1 cellular context compared by ENCODE assay signal in the genomic region with DNA sequence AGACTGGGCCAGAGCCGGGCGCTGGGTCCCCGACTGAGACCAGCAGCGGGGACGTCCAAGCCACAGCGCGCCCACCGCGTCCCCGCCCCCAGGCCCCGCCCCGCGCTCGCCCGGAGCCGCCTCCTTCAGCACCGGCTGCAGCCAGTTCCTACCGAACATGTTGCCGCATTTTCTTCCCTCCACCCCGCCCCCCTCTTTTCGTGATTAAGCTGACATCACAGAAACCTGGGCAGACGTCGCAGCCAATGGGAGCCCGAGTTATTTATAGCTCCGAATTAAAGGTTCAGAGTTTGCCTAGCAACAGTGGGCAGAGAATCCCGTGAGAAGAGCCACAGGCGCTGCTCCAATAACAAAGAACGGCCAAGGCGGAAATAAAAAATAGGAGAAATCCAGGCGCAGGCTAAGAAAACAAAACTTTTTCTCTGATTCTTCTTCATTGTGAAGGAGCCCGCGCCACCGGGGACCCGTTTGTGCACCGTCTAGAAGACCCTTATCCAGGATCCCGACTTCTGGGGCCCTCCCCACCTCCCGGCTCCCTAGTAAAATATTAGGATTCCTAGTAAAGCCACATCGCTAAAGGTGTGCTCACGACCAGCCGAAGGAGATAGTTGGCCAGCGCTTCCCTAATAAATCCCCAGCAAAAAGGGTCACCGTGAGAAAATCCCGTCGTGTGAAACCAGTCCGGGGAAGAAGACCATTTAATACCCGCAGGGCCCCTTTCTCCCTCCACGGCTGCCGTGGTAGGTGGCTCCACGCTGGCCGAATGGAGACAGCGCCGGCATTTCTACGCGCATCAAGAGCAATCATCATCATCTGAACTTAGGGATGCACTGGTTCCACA.
A peak's percentile ranks its signal among the peaks of the same experiment; 100 is the strongest.
TF ChIP-seq lines count a peak whose summit lies in the region.

No MANE protein-coding gene starts in this region.

TF ChIP-seq in HepG2, 621 proteins besides CTCF, POLR2A, EP300 and RAD21 (continued from another document and continues in another):
- TF ChIP-seq, protein P1, sequence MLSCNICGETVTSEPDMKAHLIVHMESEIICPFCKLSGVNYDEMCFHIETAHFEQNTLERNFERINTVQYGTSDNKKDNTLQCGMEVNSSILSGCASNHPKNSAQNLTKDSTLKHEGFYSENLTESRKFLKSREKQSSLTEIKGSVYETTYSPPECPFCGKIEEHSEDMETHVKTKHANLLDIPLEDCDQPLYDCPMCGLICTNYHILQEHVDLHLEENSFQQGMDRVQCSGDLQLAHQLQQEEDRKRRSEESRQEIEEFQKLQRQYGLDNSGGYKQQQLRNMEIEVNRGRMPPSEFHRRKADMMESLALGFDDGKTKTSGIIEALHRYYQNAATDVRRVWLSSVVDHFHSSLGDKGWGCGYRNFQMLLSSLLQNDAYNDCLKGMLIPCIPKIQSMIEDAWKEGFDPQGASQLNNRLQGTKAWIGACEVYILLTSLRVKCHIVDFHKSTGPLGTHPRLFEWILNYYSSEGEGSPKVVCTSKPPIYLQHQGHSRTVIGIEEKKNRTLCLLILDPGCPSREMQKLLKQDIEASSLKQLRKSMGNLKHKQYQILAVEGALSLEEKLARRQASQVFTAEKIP (CRISPR knock-in tag; IDR thresholded peaks at IDR 0.05; ENCODE audit: borderline replicate concordance) = no peak
- no peak for TF ChIP-seq NBN (conservative IDR thresholded peaks at IDR 0.05)
- TF ChIP-seq ZFAT (CRISPR knock-in tag; conservative IDR thresholded peaks at IDR 0.05) = no peak
- TF ChIP-seq SP140L (CRISPR knock-in tag; IDR thresholded peaks at IDR 0.05; ENCODE audit: borderline replicate concordance) = no peak
- TF ChIP-seq RBM39 (IDR thresholded peaks at IDR 0.05; ENCODE audit: low read depth, low read length, poor library complexity, severe bottlenecking) = peak; percentile 45
- TF ChIP-seq SIX1 (CRISPR knock-in tag; IDR thresholded peaks at IDR 0.05; ENCODE audit: borderline replicate concordance) = no peak
- TF ChIP-seq RELA (CRISPR knock-in tag; IDR thresholded peaks at IDR 0.05) = no peak
- TF ChIP-seq KLF6 (CRISPR knock-in tag; IDR thresholded peaks at IDR 0.05) = 0 out of 2 replicates have a peak, but pooled peaks have one; percentile 15
- TF ChIP-seq, protein P2, sequence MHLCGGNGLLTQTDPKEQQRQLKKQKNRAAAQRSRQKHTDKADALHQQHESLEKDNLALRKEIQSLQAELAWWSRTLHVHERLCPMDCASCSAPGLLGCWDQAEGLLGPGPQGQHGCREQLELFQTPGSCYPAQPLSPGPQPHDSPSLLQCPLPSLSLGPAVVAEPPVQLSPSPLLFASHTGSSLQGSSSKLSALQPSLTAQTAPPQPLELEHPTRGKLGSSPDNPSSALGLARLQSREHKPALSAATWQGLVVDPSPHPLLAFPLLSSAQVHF (CRISPR knock-in tag; IDR thresholded peaks at IDR 0.05) = no peak
- TF ChIP-seq, protein P3, sequence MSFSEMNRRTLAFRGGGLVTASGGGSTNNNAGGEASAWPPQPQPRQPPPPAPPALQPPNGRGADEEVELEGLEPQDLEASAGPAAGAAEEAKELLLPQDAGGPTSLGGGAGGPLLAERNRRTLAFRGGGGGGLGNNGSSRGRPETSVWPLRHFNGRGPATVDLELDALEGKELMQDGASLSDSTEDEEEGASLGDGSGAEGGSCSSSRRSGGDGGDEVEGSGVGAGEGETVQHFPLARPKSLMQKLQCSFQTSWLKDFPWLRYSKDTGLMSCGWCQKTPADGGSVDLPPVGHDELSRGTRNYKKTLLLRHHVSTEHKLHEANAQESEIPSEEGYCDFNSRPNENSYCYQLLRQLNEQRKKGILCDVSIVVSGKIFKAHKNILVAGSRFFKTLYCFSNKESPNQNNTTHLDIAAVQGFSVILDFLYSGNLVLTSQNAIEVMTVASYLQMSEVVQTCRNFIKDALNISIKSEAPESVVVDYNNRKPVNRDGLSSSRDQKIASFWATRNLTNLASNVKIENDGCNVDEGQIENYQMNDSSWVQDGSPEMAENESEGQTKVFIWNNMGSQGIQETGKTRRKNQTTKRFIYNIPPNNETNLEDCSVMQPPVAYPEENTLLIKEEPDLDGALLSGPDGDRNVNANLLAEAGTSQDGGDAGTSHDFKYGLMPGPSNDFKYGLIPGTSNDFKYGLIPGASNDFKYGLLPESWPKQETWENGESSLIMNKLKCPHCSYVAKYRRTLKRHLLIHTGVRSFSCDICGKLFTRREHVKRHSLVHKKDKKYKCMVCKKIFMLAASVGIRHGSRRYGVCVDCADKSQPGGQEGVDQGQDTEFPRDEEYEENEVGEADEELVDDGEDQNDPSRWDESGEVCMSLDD (CRISPR knock-in tag; IDR thresholded peaks at IDR 0.05; ENCODE audit: borderline replicate concordance) = no peak
- TF ChIP-seq ZNF550 (CRISPR knock-in tag; IDR thresholded peaks at IDR 0.05; ENCODE audit: borderline replicate concordance) = no peak
- TF ChIP-seq THAP11 (CRISPR knock-in tag; IDR thresholded peaks at IDR 0.05) = no peak
- TF ChIP-seq, protein P4, sequence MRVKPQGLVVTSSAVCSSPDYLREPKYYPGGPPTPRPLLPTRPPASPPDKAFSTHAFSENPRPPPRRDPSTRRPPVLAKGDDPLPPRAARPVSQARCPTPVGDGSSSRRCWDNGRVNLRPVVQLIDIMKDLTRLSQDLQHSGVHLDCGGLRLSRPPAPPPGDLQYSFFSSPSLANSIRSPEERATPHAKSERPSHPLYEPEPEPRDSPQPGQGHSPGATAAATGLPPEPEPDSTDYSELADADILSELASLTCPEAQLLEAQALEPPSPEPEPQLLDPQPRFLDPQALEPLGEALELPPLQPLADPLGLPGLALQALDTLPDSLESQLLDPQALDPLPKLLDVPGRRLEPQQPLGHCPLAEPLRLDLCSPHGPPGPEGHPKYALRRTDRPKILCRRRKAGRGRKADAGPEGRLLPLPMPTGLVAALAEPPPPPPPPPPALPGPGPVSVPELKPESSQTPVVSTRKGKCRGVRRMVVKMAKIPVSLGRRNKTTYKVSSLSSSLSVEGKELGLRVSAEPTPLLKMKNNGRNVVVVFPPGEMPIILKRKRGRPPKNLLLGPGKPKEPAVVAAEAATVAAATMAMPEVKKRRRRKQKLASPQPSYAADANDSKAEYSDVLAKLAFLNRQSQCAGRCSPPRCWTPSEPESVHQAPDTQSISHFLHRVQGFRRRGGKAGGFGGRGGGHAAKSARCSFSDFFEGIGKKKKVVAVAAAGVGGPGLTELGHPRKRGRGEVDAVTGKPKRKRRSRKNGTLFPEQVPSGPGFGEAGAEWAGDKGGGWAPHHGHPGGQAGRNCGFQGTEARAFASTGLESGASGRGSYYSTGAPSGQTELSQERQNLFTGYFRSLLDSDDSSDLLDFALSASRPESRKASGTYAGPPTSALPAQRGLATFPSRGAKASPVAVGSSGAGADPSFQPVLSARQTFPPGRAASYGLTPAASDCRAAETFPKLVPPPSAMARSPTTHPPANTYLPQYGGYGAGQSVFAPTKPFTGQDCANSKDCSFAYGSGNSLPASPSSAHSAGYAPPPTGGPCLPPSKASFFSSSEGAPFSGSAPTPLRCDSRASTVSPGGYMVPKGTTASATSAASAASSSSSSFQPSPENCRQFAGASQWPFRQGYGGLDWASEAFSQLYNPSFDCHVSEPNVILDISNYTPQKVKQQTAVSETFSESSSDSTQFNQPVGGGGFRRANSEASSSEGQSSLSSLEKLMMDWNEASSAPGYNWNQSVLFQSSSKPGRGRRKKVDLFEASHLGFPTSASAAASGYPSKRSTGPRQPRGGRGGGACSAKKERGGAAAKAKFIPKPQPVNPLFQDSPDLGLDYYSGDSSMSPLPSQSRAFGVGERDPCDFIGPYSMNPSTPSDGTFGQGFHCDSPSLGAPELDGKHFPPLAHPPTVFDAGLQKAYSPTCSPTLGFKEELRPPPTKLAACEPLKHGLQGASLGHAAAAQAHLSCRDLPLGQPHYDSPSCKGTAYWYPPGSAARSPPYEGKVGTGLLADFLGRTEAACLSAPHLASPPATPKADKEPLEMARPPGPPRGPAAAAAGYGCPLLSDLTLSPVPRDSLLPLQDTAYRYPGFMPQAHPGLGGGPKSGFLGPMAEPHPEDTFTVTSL (CRISPR knock-in tag; IDR thresholded peaks at IDR 0.05; ENCODE audit: borderline replicate concordance) = no peak; the same call in 1 of the 2 replicates
- TF ChIP-seq, protein P5, sequence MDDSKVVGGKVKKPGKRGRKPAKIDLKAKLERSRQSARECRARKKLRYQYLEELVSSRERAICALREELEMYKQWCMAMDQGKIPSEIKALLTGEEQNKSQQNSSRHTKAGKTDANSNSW (CRISPR knock-in tag; IDR thresholded peaks at IDR 0.05; ENCODE audit: borderline replicate concordance) = no peak
- TF ChIP-seq, protein P6, sequence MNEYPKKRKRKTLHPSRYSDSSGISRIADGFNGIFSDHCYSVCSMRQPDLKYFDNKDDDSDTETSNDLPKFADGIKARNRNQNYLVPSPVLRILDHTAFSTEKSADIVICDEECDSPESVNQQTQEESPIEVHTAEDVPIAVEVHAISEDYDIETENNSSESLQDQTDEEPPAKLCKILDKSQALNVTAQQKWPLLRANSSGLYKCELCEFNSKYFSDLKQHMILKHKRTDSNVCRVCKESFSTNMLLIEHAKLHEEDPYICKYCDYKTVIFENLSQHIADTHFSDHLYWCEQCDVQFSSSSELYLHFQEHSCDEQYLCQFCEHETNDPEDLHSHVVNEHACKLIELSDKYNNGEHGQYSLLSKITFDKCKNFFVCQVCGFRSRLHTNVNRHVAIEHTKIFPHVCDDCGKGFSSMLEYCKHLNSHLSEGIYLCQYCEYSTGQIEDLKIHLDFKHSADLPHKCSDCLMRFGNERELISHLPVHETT (CRISPR knock-in tag; conservative IDR thresholded peaks at IDR 0.05) = no peak
- TF ChIP-seq ZNF564 (CRISPR knock-in tag; IDR thresholded peaks at IDR 0.05) = no peak
- TF ChIP-seq HDAC1 (CRISPR knock-in tag; IDR thresholded peaks at IDR 0.05) = peak; percentile 22; the same call in 1 of the 2 replicates
- 0 out of 2 replicates have a peak, but pooled peaks have one; percentile 40 for TF ChIP-seq FOXK1 (CRISPR knock-in tag; IDR thresholded peaks at IDR 0.05; ENCODE audit: borderline replicate concordance, low read depth)
- TF ChIP-seq, protein P7, sequence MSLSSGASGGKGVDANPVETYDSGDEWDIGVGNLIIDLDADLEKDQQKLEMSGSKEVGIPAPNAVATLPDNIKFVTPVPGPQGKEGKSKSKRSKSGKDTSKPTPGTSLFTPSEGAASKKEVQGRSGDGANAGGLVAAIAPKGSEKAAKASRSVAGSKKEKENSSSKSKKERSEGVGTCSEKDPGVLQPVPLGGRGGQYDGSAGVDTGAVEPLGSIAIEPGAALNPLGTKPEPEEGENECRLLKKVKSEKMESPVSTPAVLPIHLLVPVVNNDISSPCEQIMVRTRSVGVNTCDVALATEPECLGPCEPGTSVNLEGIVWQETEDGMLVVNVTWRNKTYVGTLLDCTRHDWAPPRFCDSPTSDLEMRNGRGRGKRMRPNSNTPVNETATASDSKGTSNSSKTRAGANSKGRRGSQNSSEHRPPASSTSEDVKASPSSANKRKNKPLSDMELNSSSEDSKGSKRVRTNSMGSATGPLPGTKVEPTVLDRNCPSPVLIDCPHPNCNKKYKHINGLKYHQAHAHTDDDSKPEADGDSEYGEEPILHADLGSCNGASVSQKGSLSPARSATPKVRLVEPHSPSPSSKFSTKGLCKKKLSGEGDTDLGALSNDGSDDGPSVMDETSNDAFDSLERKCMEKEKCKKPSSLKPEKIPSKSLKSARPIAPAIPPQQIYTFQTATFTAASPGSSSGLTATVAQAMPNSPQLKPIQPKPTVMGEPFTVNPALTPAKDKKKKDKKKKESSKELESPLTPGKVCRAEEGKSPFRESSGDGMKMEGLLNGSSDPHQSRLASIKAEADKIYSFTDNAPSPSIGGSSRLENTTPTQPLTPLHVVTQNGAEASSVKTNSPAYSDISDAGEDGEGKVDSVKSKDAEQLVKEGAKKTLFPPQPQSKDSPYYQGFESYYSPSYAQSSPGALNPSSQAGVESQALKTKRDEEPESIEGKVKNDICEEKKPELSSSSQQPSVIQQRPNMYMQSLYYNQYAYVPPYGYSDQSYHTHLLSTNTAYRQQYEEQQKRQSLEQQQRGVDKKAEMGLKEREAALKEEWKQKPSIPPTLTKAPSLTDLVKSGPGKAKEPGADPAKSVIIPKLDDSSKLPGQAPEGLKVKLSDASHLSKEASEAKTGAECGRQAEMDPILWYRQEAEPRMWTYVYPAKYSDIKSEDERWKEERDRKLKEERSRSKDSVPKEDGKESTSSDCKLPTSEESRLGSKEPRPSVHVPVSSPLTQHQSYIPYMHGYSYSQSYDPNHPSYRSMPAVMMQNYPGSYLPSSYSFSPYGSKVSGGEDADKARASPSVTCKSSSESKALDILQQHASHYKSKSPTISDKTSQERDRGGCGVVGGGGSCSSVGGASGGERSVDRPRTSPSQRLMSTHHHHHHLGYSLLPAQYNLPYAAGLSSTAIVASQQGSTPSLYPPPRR (CRISPR knock-in tag; IDR thresholded peaks at IDR 0.05; ENCODE audit: borderline replicate concordance) = no peak
- no peak for TF ChIP-seq REXO4 (CRISPR knock-in tag; IDR thresholded peaks at IDR 0.05; ENCODE audit: borderline replicate concordance)
- TF ChIP-seq TRIM24 (CRISPR knock-in tag; IDR thresholded peaks at IDR 0.05) = no peak
- TF ChIP-seq POLR2AphosphoS5 (IDR thresholded peaks at IDR 0.05; ENCODE audit: low read depth, low read length) = peak; percentile 77
- no peak for TF ChIP-seq ZNF629 (CRISPR knock-in tag; conservative IDR thresholded peaks at IDR 0.05)
- TF ChIP-seq FOXC1 (CRISPR knock-in tag; IDR thresholded peaks at IDR 0.05; ENCODE audit: borderline replicate concordance) = 0 out of 2 replicates have a peak, but pooled peaks have one; percentile 28
- TF ChIP-seq ZNF773 (CRISPR knock-in tag; IDR thresholded peaks at IDR 0.05; ENCODE audit: borderline replicate concordance) = no peak
- TF ChIP-seq, protein P8, sequence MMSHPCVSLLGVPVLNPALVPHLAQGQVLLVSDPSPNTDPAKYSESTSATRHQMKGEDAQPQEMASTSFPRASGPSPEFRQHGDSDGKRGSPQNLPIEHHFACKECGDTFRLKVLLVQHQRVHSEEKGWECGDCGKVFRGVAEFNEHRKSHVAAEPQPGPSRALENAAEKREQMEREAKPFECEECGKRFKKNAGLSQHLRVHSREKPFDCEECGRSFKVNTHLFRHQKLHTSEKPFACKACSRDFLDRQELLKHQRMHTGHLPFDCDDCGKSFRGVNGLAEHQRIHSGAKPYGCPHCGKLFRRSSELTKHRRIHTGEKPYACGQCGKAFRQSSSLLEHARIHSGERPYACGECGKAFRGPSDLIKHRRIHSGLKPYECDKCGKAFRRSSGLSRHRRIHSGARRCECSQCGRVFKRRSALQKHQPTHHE (CRISPR knock-in tag; IDR thresholded peaks at IDR 0.05; ENCODE audit: borderline replicate concordance) = no peak
- no peak for TF ChIP-seq NCOA5 (CRISPR knock-in tag; IDR thresholded peaks at IDR 0.05)
- TF ChIP-seq, protein P9, sequence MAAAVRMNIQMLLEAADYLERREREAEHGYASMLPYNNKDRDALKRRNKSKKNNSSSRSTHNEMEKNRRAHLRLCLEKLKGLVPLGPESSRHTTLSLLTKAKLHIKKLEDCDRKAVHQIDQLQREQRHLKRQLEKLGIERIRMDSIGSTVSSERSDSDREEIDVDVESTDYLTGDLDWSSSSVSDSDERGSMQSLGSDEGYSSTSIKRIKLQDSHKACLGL (CRISPR knock-in tag; IDR thresholded peaks at IDR 0.05) = no peak
- TF ChIP-seq ZNF878 (CRISPR knock-in tag; IDR thresholded peaks at IDR 0.05) = no peak
- no peak for TF ChIP-seq ZBTB21 (CRISPR knock-in tag; IDR thresholded peaks at IDR 0.05)
- TF ChIP-seq RAD51 (IDR thresholded peaks at IDR 0.05; ENCODE audit: borderline replicate concordance) = no peak
- 0 out of 2 replicates have a peak, but pooled peaks have one; percentile 62 for TF ChIP-seq HDAC6 (IDR thresholded peaks at IDR 0.05; ENCODE audit: low read depth, low read length)
- no peak for TF ChIP-seq ZSCAN31 (CRISPR knock-in tag; IDR thresholded peaks at IDR 0.05; ENCODE audit: low read depth)
- TF ChIP-seq MTF1 (CRISPR knock-in tag; IDR thresholded peaks at IDR 0.05) = no peak
